Comparison of ENCODE assay signal across 9 cellular contexts in the genomic region with DNA sequence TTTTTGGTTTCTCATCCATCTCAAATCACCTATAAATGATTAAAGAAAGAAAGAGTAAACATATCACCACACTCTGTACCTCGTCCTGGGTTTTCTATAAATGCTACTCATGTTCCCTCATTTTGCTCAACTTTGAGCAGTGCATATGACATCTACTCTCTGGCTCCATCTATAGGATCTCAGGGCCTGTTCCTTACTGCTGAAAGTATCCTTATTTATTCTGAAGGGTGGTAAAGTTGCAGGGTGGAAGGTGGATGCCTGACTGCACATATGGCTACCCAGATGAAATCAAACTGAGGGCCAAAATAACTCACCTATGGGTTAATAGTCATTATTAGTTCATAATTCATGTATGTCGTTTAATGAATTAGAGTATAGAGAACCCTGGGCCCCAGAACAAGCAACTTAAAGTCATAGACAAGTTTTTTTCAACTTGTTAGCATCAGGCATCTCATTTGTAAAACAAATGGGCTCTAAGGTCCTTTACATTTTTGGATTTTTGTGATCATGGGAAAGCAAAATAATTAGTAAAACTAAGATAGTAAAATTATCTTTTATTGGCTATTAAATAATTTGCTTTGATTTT. TPM values are rescaled to one million over a fixed set of nuclear protein-coding genes. Genes with fewer than 3 reads are reported as not detected.
DNase-seq lines count a peak whose midpoint lies in the region; ATAC-seq and TF ChIP-seq lines count a peak whose summit lies in the region.
"Had no signal": no experiment of that assay in that cellular context is flagged by ENCODE, and none has a peak within 500 bp of the region (broad histone marks: within the 10 kb centered on the region; RNA-seq: fewer than 3 reads in every experiment).

No MANE protein-coding gene starts in this region.

- H3K27me3 ChIP-seq in GM23338 (ENCODE audit: insufficient read depth) (no peaks in the 10 kb centered on the region), iPS DF 6.9 (ENCODE audit: control insufficient read depth, insufficient read depth, low read length) (no peaks in the 10 kb centered on the region)

- H3K4me3 Mint-ChIP-seq in GM23338 = no peak overlapping the region
- H3K4me3 Mint-ChIP-seq in stimulated activated memory B cell treated with anti-CD40 and anti-IgM and Interleukin-4, amounts not matched to agents 10 μg/mL and 1 μg/mL and 100 μg/mL, for 72 hours = no peak overlapping the region
- H3K4me3 Mint-ChIP-seq: activated naive CD8-positive, alpha-beta T cell had no signal

- DNase-seq in DMS79 treated with DMSO at 0.1 percent for 48 hours (lab: John Stamatoyannopoulos, UW) = peak; percentile 31
- no peak for DNase-seq in DMS79 (lab: John Stamatoyannopoulos, UW)
- DNase-seq in GM23338 (ENCODE audit: low spot score) = peak; percentile 75
- DNase-seq in NCI-H2196 treated with DMSO at 0.1 percent for 48 hours (lab: John Stamatoyannopoulos, UW; ENCODE audit: unreplicated experiment) = peak; percentile 8
- peak; percentile 76 for DNase-seq in amniotic stem cell (lab: John Stamatoyannopoulos, UW)
- DNase-seq in iPS DF 6.9 (ENCODE audit: low read depth, low spot score) = peak; percentile 25

- H3K79me2 ChIP-seq in GM23338 (replicated peaks; ENCODE audit: insufficient read depth) = no peaks in the 10 kb centered on the region

- peaks cover 3% of the 10 kb centered on the region; the same call in 1 of the 2 replicates for H3F3A ChIP-seq in GM23338 (replicated peaks; ENCODE audit: low read depth)

- no peak overlapping the region for H3K4me2 ChIP-seq in GM23338

- H3K27me3 Mint-ChIP-seq in GM23338 (ENCODE audit: insufficient read depth, low read depth, poor library complexity) = peaks cover 7% of the 10 kb centered on the region
- no peaks in the 10 kb centered on the region for H3K27me3 Mint-ChIP-seq in stimulated activated memory B cell treated with anti-CD40 and anti-IgM and Interleukin-4, amounts not matched to agents 10 μg/mL and 1 μg/mL and 100 μg/mL, for 72 hours
- H3K27me3 Mint-ChIP-seq: activated naive CD8-positive, alpha-beta T cell had no signal

- H3K36me3 ChIP-seq in GM23338 (ENCODE audit: insufficient read depth) (peaks cover 48% of the 10 kb centered on the region), iPS DF 6.9 (ENCODE audit: control insufficient read depth, insufficient read depth, low read length) (peaks cover 12% of the 10 kb centered on the region; the same call in 1 of the 2 replicates)

- no CpG with 5 or more reads among the region's 2 CpGs for WGBS in iPS DF 6.9 (ENCODE audit: insufficient coverage, insufficient read length)

- H3K36me3 Mint-ChIP-seq in GM23338 (ENCODE audit: low read depth) = peaks cover 66% of the 10 kb centered on the region
- H3K36me3 Mint-ChIP-seq in stimulated activated memory B cell treated with anti-CD40 and anti-IgM and Interleukin-4, amounts not matched to agents 10 μg/mL and 1 μg/mL and 100 μg/mL, for 72 hours = peaks cover 69% of the 10 kb centered on the region

- peaks cover 31% of the 10 kb centered on the region for H3K4me1 Mint-ChIP-seq in GM23338
- peaks cover 34% of the 10 kb centered on the region for H3K4me1 Mint-ChIP-seq in stimulated activated memory B cell treated with anti-CD40 and anti-IgM and Interleukin-4, amounts not matched to agents 10 μg/mL and 1 μg/mL and 100 μg/mL, for 72 hours

- 0 out of 2 replicates have a peak, but pooled peaks cover 4% of the 10 kb centered on the region for H4K20me1 ChIP-seq in GM23338 (replicated peaks; ENCODE audit: insufficient read depth)

- no peak overlapping the region for H3K27ac Mint-ChIP-seq in GM23338
- no peak overlapping the region for H3K27ac Mint-ChIP-seq in stimulated activated memory B cell treated with anti-CD40 and anti-IgM and Interleukin-4, amounts not matched to agents 10 μg/mL and 1 μg/mL and 100 μg/mL, for 72 hours
- H3K27ac Mint-ChIP-seq: activated naive CD8-positive, alpha-beta T cell had no signal

- no peak overlapping the region for H2AFZ ChIP-seq in GM23338

- no peaks in the 10 kb centered on the region for H3K9me2 ChIP-seq in GM23338 (ENCODE audit: insufficient read depth)

- peak; percentile 81 for ATAC-seq in GM23338
- peak; percentile 59 for ATAC-seq in stimulated activated memory B cell treated with anti-CD40 and anti-IgM and Interleukin-4, amounts not matched to agents 10 μg/mL and 1 μg/mL and 100 μg/mL, for 72 hours
- ATAC-seq in GM21367 (IDR thresholded peaks at IDR 0.05; ENCODE audit: unreplicated experiment) = no peak

- peaks cover 15% of the 10 kb centered on the region for H3K4me1 ChIP-seq in GM23338 (ENCODE audit: insufficient read depth)
- H3K4me1 ChIP-seq in iPS DF 6.9 (ENCODE audit: control insufficient read depth, insufficient read depth, low read length) = no peaks in the 10 kb centered on the region

- H3K4me3 ChIP-seq in GM23338 (no peak overlapping the region), iPS DF 6.9 (ENCODE audit: low read length) (no peak overlapping the region)

- H3K9me3 ChIP-seq in iPS DF 6.9 (ENCODE audit: control insufficient read depth, insufficient read depth, low read length) = no peaks in the 10 kb centered on the region

- H3K9me3 Mint-ChIP-seq in GM23338 = no peaks in the 10 kb centered on the region
- H3K9me3 Mint-ChIP-seq in stimulated activated memory B cell treated with anti-CD40 and anti-IgM and Interleukin-4, amounts not matched to agents 10 μg/mL and 1 μg/mL and 100 μg/mL, for 72 hours = no peaks in the 10 kb centered on the region

- H3K27ac ChIP-seq in GM23338 (ENCODE audit: low read depth) (no peak overlapping the region), iPS DF 6.9 (ENCODE audit: low read length) (no peak overlapping the region)

- TF ChIP-seq CTCF in GM23338 (conservative IDR thresholded peaks at IDR 0.05; ENCODE audit: low read depth in 2 of 2) = peak; percentile 73 to 77

TF ChIP-seq in GM23338, 12 proteins besides CTCF, POLR2A, EP300 and RAD21 (continues in another document):
- TF ChIP-seq JUNB (IDR thresholded peaks at IDR 0.05; ENCODE audit: unreplicated experiment) (no peak), EZH2phosphoT487 (IDR thresholded peaks at IDR 0.05; ENCODE audit: unreplicated experiment) (no peak), EZH2 (IDR thresholded peaks at IDR 0.05; ENCODE audit: low read depth, unreplicated experiment) (no peak), ZNF331 (CRISPR knock-in tag; IDR thresholded peaks at IDR 0.05; ENCODE audit: low read depth) (no peak), ZNF114 (CRISPR knock-in tag; IDR thresholded peaks at IDR 0.05) (no peak), CREB1 (CRISPR knock-in tag; IDR thresholded peaks at IDR 0.05; ENCODE audit: low read depth) (no peak)
- TF ChIP-seq, protein P1, sequence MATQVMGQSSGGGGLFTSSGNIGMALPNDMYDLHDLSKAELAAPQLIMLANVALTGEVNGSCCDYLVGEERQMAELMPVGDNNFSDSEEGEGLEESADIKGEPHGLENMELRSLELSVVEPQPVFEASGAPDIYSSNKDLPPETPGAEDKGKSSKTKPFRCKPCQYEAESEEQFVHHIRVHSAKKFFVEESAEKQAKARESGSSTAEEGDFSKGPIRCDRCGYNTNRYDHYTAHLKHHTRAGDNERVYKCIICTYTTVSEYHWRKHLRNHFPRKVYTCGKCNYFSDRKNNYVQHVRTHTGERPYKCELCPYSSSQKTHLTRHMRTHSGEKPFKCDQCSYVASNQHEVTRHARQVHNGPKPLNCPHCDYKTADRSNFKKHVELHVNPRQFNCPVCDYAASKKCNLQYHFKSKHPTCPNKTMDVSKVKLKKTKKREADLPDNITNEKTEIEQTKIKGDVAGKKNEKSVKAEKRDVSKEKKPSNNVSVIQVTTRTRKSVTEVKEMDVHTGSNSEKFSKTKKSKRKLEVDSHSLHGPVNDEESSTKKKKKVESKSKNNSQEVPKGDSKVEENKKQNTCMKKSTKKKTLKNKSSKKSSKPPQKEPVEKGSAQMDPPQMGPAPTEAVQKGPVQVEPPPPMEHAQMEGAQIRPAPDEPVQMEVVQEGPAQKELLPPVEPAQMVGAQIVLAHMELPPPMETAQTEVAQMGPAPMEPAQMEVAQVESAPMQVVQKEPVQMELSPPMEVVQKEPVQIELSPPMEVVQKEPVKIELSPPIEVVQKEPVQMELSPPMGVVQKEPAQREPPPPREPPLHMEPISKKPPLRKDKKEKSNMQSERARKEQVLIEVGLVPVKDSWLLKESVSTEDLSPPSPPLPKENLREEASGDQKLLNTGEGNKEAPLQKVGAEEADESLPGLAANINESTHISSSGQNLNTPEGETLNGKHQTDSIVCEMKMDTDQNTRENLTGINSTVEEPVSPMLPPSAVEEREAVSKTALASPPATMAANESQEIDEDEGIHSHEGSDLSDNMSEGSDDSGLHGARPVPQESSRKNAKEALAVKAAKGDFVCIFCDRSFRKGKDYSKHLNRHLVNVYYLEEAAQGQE (IDR thresholded peaks at IDR 0.05; ENCODE audit: unreplicated experiment) = no peak

RNA-seq across cellular contexts. Expression of a gene that starts 46.5 kb away (rescaled TPM):
- total RNA-seq in GM23338 (2014; rRNA removed; shearing (Covaris generic)) = not detected in 2 replicates
- 0.45 TPM in 1 of 2 replicates, not detected in the other for polyA plus RNA-seq in GM23338 (2016; fragmentation: Nextera tagmentation; extraction: Ambion mirVana)
